14 cellular contexts compared by ENCODE assay signal in genomic region chr10:45428611-45429510, GRCh38.
"Had no signal": no experiment of that assay in that cellular context is flagged by ENCODE, and none has a peak within 500 bp of the region (broad histone marks: within the 10 kb centered on the region; RNA-seq: fewer than 3 reads in every experiment).

No MANE protein-coding gene starts in this region.

- H3K27ac Mint-ChIP-seq: activated T-helper 2 cell treated with anti-CD3 and anti-CD28 coated beads, Interferon-gamma antibody, Interleukin-2, Interleukin-4, amounts not matched to agents 10 μg/mL and 5 μg/mL and 100 μg/mL, durations not matched to agents 14 hours and 24 hours and 36 hours; endodermal cell had no signal

- H3K4me3 Mint-ChIP-seq: endodermal cell, nephron progenitor cell had no signal

- DNase-seq: activated CD4-positive, CD25-positive, alpha-beta regulatory T cell treated with anti-CD3 and anti-CD28 coated beads, Interleukin-2, amount 50 U/mL, for 72 hours; activated T-cell treated with anti-CD3 and anti-CD28 coated beads for 4 hours; cerebellar nuclear complex; dermis blood vessel endothelial cell; erythroblast; kidney; nephron progenitor cell had no signal

- H3K9ac ChIP-seq: parathyroid adenoma had no signal

- FAIRE-seq: kidney had no signal

- H2AFZ ChIP-seq: parathyroid adenoma had no signal

- H3K27ac ChIP-seq: parathyroid adenoma, SK-N-MC, skin epidermis, tibial nerve had no signal

- H3K36me3 ChIP-seq: tibial nerve had no signal

- H3K9me3 ChIP-seq: tibial nerve had no signal

- ATAC-seq: activated naive CD4-positive, alpha-beta T cell treated with anti-CD3 and anti-CD28 coated beads, Interleukin-2, amount 50 U/mL, for 72 hours had no signal

- H3K79me2 ChIP-seq: parathyroid adenoma had no signal

- H3K4me1 ChIP-seq: parathyroid adenoma had no signal

- H3K9me3 Mint-ChIP-seq: activated naive CD4-positive, alpha-beta T cell treated with anti-CD3 and anti-CD28 coated beads, Interleukin-2, amount 50 U/mL, for 72 hours; activated T-helper 2 cell treated with anti-CD3 and anti-CD28 coated beads, Interferon-gamma antibody, Interleukin-2, Interleukin-4, amounts not matched to agents 10 μg/mL and 5 μg/mL and 100 μg/mL, durations not matched to agents 14 hours and 24 hours and 36 hours; endodermal cell; nephron progenitor cell had no signal

- H3K36me3 Mint-ChIP-seq: activated naive CD4-positive, alpha-beta T cell treated with anti-CD3 and anti-CD28 coated beads, Interleukin-2, amount 50 U/mL, for 72 hours had no signal

- H3K4me3 ChIP-seq: SK-N-MC, skin epidermis had no signal
